Comparison of ENCODE assay signal across 12 cellular contexts in the genomic region with DNA sequence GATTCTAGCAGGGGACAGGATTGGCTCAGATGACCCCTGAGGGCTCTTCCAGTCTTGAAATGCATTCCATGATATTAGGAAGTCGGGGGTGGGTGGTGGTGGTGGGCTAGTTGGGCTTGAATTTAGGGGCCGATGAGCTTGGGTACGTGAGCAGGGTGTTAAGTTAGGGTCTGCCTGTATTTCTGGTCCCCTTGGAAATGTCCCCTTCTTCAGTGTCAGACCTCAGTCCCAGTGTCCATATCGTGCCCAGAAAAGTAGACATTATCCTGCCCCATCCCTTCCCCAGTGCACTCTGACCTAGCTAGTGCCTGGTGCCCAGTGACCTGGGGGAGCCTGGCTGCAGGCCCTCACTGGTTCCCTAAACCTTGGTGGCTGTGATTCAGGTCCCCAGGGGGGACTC. TPM values are rescaled to one million over a fixed set of nuclear protein-coding genes. Genes with fewer than 3 reads are reported as not detected.
DNase-seq lines count a peak whose midpoint lies in the region; ATAC-seq and TF ChIP-seq lines count a peak whose summit lies in the region.
"Had no signal": no experiment of that assay in that cellular context is flagged by ENCODE, and none has a peak within 500 bp of the region (broad histone marks: within the 10 kb centered on the region; RNA-seq: fewer than 3 reads in every experiment).

No MANE protein-coding gene starts in this region.

- H3K4me1 Mint-ChIP-seq in CD4-positive, alpha-beta T cell (ENCODE audit: low read depth): peaks cover 10% of the 10 kb centered on the region

- H3K27ac Mint-ChIP-seq in CD4-positive, alpha-beta T cell: no peak overlapping the region
- H3K27ac Mint-ChIP-seq: activated B cell treated with CpG ODN at 0.5 μM for 24 hours had no signal

- no peak for TF ChIP-seq CTCF in CD4-positive, alpha-beta T cell (IDR thresholded peaks at IDR 0.05)
- TF ChIP-seq CTCF in adrenal gland (IDR thresholded peaks at IDR 0.05): no peak
- TF ChIP-seq CTCF in right lobe of liver (IDR thresholded peaks at IDR 0.05): no peak
- TF ChIP-seq CTCF in gastrocnemius medialis (IDR thresholded peaks at IDR 0.05 in 4 of 5, conservative IDR thresholded peaks at IDR 0.05 in 1 of 5): no peak

- no peak for ATAC-seq in CD4-positive, alpha-beta T cell (ENCODE audit: poor library complexity)
- ATAC-seq in right lobe of liver: peak; percentile 8 to 28 (median 21)
- ATAC-seq in gastrocnemius medialis: no peak
- ATAC-seq in HG02588 (IDR thresholded peaks at IDR 0.05; ENCODE audit: unreplicated experiment): no peak

- no peaks in the 10 kb centered on the region for H3K27me3 ChIP-seq in CD4-positive, alpha-beta T cell (ENCODE audit: control insufficient read depth, insufficient read depth, low read length)
- no peaks in the 10 kb centered on the region for H3K27me3 ChIP-seq in adrenal gland
- no peaks in the 10 kb centered on the region for H3K27me3 ChIP-seq in right lobe of liver
- H3K27me3 ChIP-seq in gastrocnemius medialis: no peaks in the 10 kb centered on the region

- H3K36me3 Mint-ChIP-seq in CD4-positive, alpha-beta T cell (ENCODE audit: low read depth): no peaks in the 10 kb centered on the region

- in situ Hi-C loops in gastrocnemius medialis (cut with MboI; ENCODE audit: low sequenced_read_pairs in 4 of 4): loop anchor here in 3 of 4 donors (10.0 kb wide), 2 partner anchors 63 to 93 kb away; no protein-coding TSS in a partner anchor

- WGBS in adrenal gland, 4 donors: 84 to 94% (median 92%) methylated on average over 4 of the region's 4 CpGs
- WGBS in right lobe of liver (ENCODE audit: insufficient coverage, low coverage, low lambda C conversion rate, missing lambda C conversion rate): no CpG with 5 or more reads among the region's 4 CpGs

- H3K27ac ChIP-seq in CD4-positive, alpha-beta T cell (ENCODE audit: low read depth, low read length): no peak overlapping the region
- H3K27ac ChIP-seq in adrenal gland (peak overlapping the region in 3 of 5 donors; percentile 63 to 83 (median 79)), right lobe of liver (no peak overlapping the region), gastrocnemius medialis (peak overlapping the region; percentile 91 to 99 (median 98))

- intact Hi-C loops in CD4-positive, alpha-beta T cell (cut with DNase I, micrococcal nuclease): loop anchor here (5.0 to 10.0 kb wide), 4 partner anchors 99 to 587 kb away; a partner anchor contains a TSS
- intact Hi-C loops in adrenal gland (cut with DNase I): loop anchor here (5.0 kb wide), 1 partner anchor 96 kb away; no protein-coding TSS in a partner anchor
- intact Hi-C loops in right lobe of liver (cut with DNase I): loop anchor here in 1 of 2 donors (5.0 kb wide), 1 partner anchor 96 kb away; no protein-coding TSS in a partner anchor
- intact Hi-C loops in gastrocnemius medialis (cut with DNase I; ENCODE audit: low total_unique reads): loop anchor here (5.0 to 10.0 kb wide), 3 partner anchors 44 to 367 kb away; a partner anchor contains a TSS

- TF ChIP-seq POLR2A in adrenal gland (IDR thresholded peaks at IDR 0.05): peak in 1 of 2 donors; percentile 6
- TF ChIP-seq POLR2A in right lobe of liver (IDR thresholded peaks at IDR 0.05): peak; percentile 19
- TF ChIP-seq POLR2A in gastrocnemius medialis (IDR thresholded peaks at IDR 0.05): no peak

- CTCF ChIA-PET in CD4-positive, alpha-beta T cell (lab: Charles Lee): interaction anchor here (2.2 kb wide), 1 partner anchor 42 kb away, joined by 8 read pairs; a partner anchor contains a TSS

- peaks cover 0 to 4% of the 10 kb centered on the region in 2 donors for H3K36me3 ChIP-seq in adrenal gland (replicated peaks in 1 of 2)
- no peaks in the 10 kb centered on the region for H3K36me3 ChIP-seq in right lobe of liver
- no peaks in the 10 kb centered on the region for H3K36me3 ChIP-seq in gastrocnemius medialis

- H3K27me3 Mint-ChIP-seq in CD4-positive, alpha-beta T cell: no peaks in the 10 kb centered on the region
- H3K27me3 Mint-ChIP-seq: activated B cell treated with CpG ODN at 0.5 μM for 24 hours had no signal

- H3K9me3 Mint-ChIP-seq in CD4-positive, alpha-beta T cell: no peaks in the 10 kb centered on the region
- H3K9me3 Mint-ChIP-seq: activated B cell treated with CpG ODN at 0.5 μM for 24 hours had no signal

- H3K4me3 ChIP-seq in adrenal gland (no peak overlapping the region), right lobe of liver (no peak overlapping the region), gastrocnemius medialis (no peak overlapping the region)

- peak overlapping the region; percentile 77 for H3K4me3 Mint-ChIP-seq in CD4-positive, alpha-beta T cell

- H3K4me1 ChIP-seq in adrenal gland (replicated peaks in 1 of 2) (peaks cover 12 to 30% of the 10 kb centered on the region in 2 donors), right lobe of liver (peaks cover 0 to 23% (median 5%) of the 10 kb centered on the region in 4 donors), gastrocnemius medialis (peaks cover 65 to 74% of the 10 kb centered on the region in 2 donors)

- no peaks in the 10 kb centered on the region for H3K9me3 ChIP-seq in CD4-positive, alpha-beta T cell (ENCODE audit: control insufficient read depth, low read length)
- no peaks in the 10 kb centered on the region for H3K9me3 ChIP-seq in adrenal gland (replicated peaks in 1 of 3)
- no peaks in the 10 kb centered on the region for H3K9me3 ChIP-seq in right lobe of liver
- no peaks in the 10 kb centered on the region for H3K9me3 ChIP-seq in gastrocnemius medialis

- POLR2A ChIA-PET in CD4-positive, alpha-beta T cell (lab: Charles Lee): interaction anchor here (0.9 kb wide), 1 partner anchor 188 kb away, joined by 3 read pairs; a partner anchor contains a TSS

- no peak for DNase-seq in CD4-positive, alpha-beta T cell
- DNase-seq in adrenal gland (no peak), right lobe of liver (peak in 1 of 3 donors; percentile 50), gastrocnemius medialis (no peak), NCI-H69 (lab: John Stamatoyannopoulos, UW) (no peak)
- no peak for DNase-seq in stimulated activated CD8-positive, alpha-beta memory T cell treated with anti-CD3 and anti-CD28 coated beads, Interleukin-4, amount 100 ng/mL, for 48 hours
- no peak for DNase-seq in stimulated activated CD4-positive, alpha-beta T cell treated with anti-CD3 and anti-CD28 coated beads, Interleukin-4, amount 100 ng/mL, for 1 hour
- DNase-seq: activated B cell treated with CpG ODN at 0.5 μM for 24 hours, activated gamma-delta T cell, NCI-H226 had no signal

RNA-seq across cellular contexts. Expression of a gene that starts 2.9 kb away (rescaled TPM):
- total RNA-seq in CD4-positive, alpha-beta T cell: not detected
- total RNA-seq in adrenal gland (1 to 10 TPM in 1 of 8 donors, under 1 TPM in 6, not detected in 1; 0.12 to 1.9 (median 0.42) TPM), right lobe of liver (under 1 TPM in 3 of 6 experiments, not detected in 3; 0.09 to 0.25 (median 0.12) TPM), gastrocnemius medialis (10 to 100 TPM in 3 of 4 donors, 1 to 10 TPM in 1; 4.8 to 12.6 (median 11.3) TPM)
- 1 to 10 TPM in 1 of 3 donors, under 1 TPM in 2; 0.16 to 1.4 (median 0.51) TPM for polyA plus RNA-seq in adrenal gland
- total RNA-seq: HT-29 had no signal

RNA-seq across cellular contexts. Expression of a gene that starts 17.7 kb away (rescaled TPM):
- total RNA-seq in CD4-positive, alpha-beta T cell: under 1 TPM; 0.06 to 0.14 TPM
- 100 to 1,000 TPM in 5 of 8 donors, 10 to 100 TPM in 3; 86.8 to 293 (median 151) TPM for total RNA-seq in adrenal gland
- 100 to 1,000 TPM in 2 of 3 donors, 10 to 100 TPM in 1; 59.4 to 254 (median 108) TPM for polyA plus RNA-seq in adrenal gland
- 10 to 100 TPM; 23.4 to 51.8 (median 35.6) TPM for total RNA-seq in right lobe of liver
- 100 to 1,000 TPM; 419 to 569 (median 539) TPM for total RNA-seq in gastrocnemius medialis

RNA-seq across cellular contexts. Expression of a gene that starts 42.7 kb away (rescaled TPM):
- 100 to 1,000 TPM in 1 of 2 experiments, 10 to 100 TPM in 1; 98.2 to 101 TPM for total RNA-seq in CD4-positive, alpha-beta T cell
- total RNA-seq in adrenal gland (10 to 100 TPM; 28.6 to 80.4 (median 38.5) TPM), right lobe of liver (10 to 100 TPM; 12.3 to 19.4 (median 17.7) TPM), gastrocnemius medialis (10 to 100 TPM; 22.5 to 31.0 (median 26.2) TPM)
- 10 to 100 TPM; 30.4 to 43.7 (median 41.3) TPM for polyA plus RNA-seq in adrenal gland

Comparison
In these comparisons a context has a peak if more than half of its experiments do, and no peak if none do; other contexts are left out.
1. ATAC-seq: peak in right lobe of liver (4 of 4); none in CD4-positive, alpha-beta T cell (single experiment), gastrocnemius medialis (0 of 2) and HG02588 (single experiment).
2. H3K27ac ChIP-seq: peak in adrenal gland (3 of 5) and gastrocnemius medialis (4 of 4); none in CD4-positive, alpha-beta T cell (single experiment) and right lobe of liver (0 of 3).
3. RNA of a gene that starts 17.7 kb away (total RNA-seq): 419 to 569 TPM in gastrocnemius medialis, 86.8 to 293 TPM in adrenal gland and 23.4 to 51.8 TPM in right lobe of liver; 0.06 to 0.14 TPM in CD4-positive, alpha-beta T cell; every median in the first group is over 10 times any median in the second.